ENCODE assay signal across 8 cellular contexts in genomic region chrX:37348237-37349130, GRCh38. TPM values are rescaled to one million over a fixed set of nuclear protein-coding genes. Genes with fewer than 3 reads are reported as not detected.
DNase-seq lines count a peak whose midpoint lies in the region; ATAC-seq and TF ChIP-seq lines count a peak whose summit lies in the region.

No MANE protein-coding gene starts in this region.

- WGBS in esophagus muscularis mucosa: 28% methylated on average over 17 of the region's 24 CpGs

- H3K27ac ChIP-seq in A673 (ENCODE audit: low read depth, low read length, poor library complexity, severe bottlenecking): no peak overlapping the region
- peak overlapping the region; percentile 70 to 81 (median 75) for H3K27ac ChIP-seq in esophagus muscularis mucosa (replicated peaks in 1 of 4)

- peaks cover 17 to 34% (median 24%) of the 10 kb centered on the region in 3 donors for H3K27me3 Mint-ChIP-seq in naive B cell

- H3K4me3 Mint-ChIP-seq in naive B cell: peak overlapping the region; percentile 29 to 76 (median 66)

- H3K36me3 ChIP-seq in A673 (ENCODE audit: insufficient read depth, low read length, poor library complexity, severe bottlenecking) (no peaks in the 10 kb centered on the region), esophagus muscularis mucosa (no peaks in the 10 kb centered on the region)

- H3K27ac Mint-ChIP-seq in naive B cell: no peak overlapping the region

- peaks cover 0 to 9% (median 4%) of the 10 kb centered on the region in 3 donors for H3K4me1 Mint-ChIP-seq in naive B cell

- H3K9me3 Mint-ChIP-seq in naive B cell: peaks cover 0 to 18% (median 2%) of the 10 kb centered on the region in 7 donors

- peaks cover 0 to 7% of the 10 kb centered on the region in 2 donors for H3K36me3 Mint-ChIP-seq in naive B cell

- POLR2A ChIA-PET in A673 (lab: Charles Lee; ENCODE audit: low non-redundant PET): no interaction called here

- H3K27me3 ChIP-seq in A673 (replicated peaks; ENCODE audit: insufficient read depth, low read depth, low read length, poor library complexity) (no peaks in the 10 kb centered on the region), esophagus muscularis mucosa (no peaks in the 10 kb centered on the region)

- no TSS peak for BruUV-seq in A673 (replicated peaks; lab: Mats Ljungman, UMichigan)

- CTCF ChIA-PET in A673 (lab: Charles Lee): no interaction called here

- no peak for TF ChIP-seq CTCF in A673 (conservative IDR thresholded peaks at IDR 0.05; ENCODE audit: low read depth, low read length)
- TF ChIP-seq CTCF in esophagus muscularis mucosa (IDR thresholded peaks at IDR 0.05): no peak

- TF ChIP-seq EP300 in esophagus muscularis mucosa (IDR thresholded peaks at IDR 0.05): no peak

- DNase-seq in A673 (ENCODE audit: low spot score): no peak
- DNase-seq in NCI-H774 (lab: John Stamatoyannopoulos, UW): peak; percentile 31
- no peak for DNase-seq in esophagus muscularis mucosa (ENCODE audit: extremely low spot score)
- no peak for DNase-seq in naive B cell
- no peak for DNase-seq in HuH-7.5 (ENCODE audit: low spot score)
- DNase-seq in epidermal melanocyte (ENCODE audit: insufficient read length, low spot score): no peak

- H3K4me3 ChIP-seq in A673 (ENCODE audit: low read depth, low read length, poor library complexity, severe bottlenecking): peak overlapping the region; percentile 70
- peak overlapping the region; percentile 61 to 76 (median 66) for H3K4me3 ChIP-seq in esophagus muscularis mucosa

- TF ChIP-seq POLR2A in esophagus muscularis mucosa (IDR thresholded peaks at IDR 0.05; ENCODE audit: low read depth): no peak

- H3K4me1 ChIP-seq in A673 (ENCODE audit: insufficient read depth, low read length, poor library complexity, severe bottlenecking) (peaks cover 12% of the 10 kb centered on the region), esophagus muscularis mucosa (peaks cover 0 to 5% (median 4%) of the 10 kb centered on the region in 4 donors)

- no peak for ATAC-seq in naive B cell (ENCODE audit: low read depth in 2 of 2)
- ATAC-seq in GM18873 (IDR thresholded peaks at IDR 0.05; ENCODE audit: low FRiP score, unreplicated experiment): no peak
- ATAC-seq in GM21576 (IDR thresholded peaks at IDR 0.05; ENCODE audit: unreplicated experiment): no peak

- H3K9me3 ChIP-seq in A673 (ENCODE audit: low read depth, low read length, poor library complexity, severe bottlenecking): no peaks in the 10 kb centered on the region
- H3K9me3 ChIP-seq in esophagus muscularis mucosa: no peaks in the 10 kb centered on the region

- intact Hi-C loops in A673 (cut with micrococcal nuclease; ENCODE audit: unreplicated experiment) (no loop called here), esophagus muscularis mucosa (cut with DNase I) (no loop called here)

RNA-seq across cellular contexts. Expression of gene PRRG1, which starts 0.7 kb away (rescaled TPM):
- 9.7 and 10.4 TPM in 2 replicates for total RNA-seq in A673 (2021)
- total RNA-seq in esophagus muscularis mucosa: 1 to 10 TPM; 4.5 to 7.1 (median 5.1) TPM
- not detected for polyA plus RNA-seq in naive B cell (ENCODE audit: low read depth in 6 of 6)
